19 cellular contexts compared by ENCODE assay signal in genomic region chr21:37593015-37593414, GRCh38.
DNase-seq lines count a peak whose midpoint lies in the region; ATAC-seq lines count a peak whose summit lies in the region.
"Had no signal": no experiment of that assay in that cellular context is flagged by ENCODE, and none has a peak within 500 bp of the region (broad histone marks: within the 10 kb centered on the region; RNA-seq: fewer than 3 reads in every experiment).

No MANE protein-coding gene starts in this region.

- H3K9me3 Mint-ChIP-seq in stimulated activated memory B cell treated with anti-CD40 and anti-IgM and Interleukin-4, amounts not matched to agents 10 μg/mL and 1 μg/mL and 100 μg/mL, for 72 hours: no peaks in the 10 kb centered on the region
- H3K9me3 Mint-ChIP-seq: activated T-helper 2 cell treated with anti-CD3 and anti-CD28 coated beads, Interferon-gamma antibody, Interleukin-2, Interleukin-4, amounts not matched to agents 10 μg/mL and 5 μg/mL and 100 μg/mL, durations not matched to agents 14 hours and 24 hours and 36 hours; stimulated activated effector memory CD8-positive, alpha-beta T cell treated with anti-CD3 and anti-CD28 coated beads, Interleukin-12 subunit alpha, Interleukin-12 subunit beta, amount 100 ng/mL, for 72 hours had no signal

- H3K36me3 Mint-ChIP-seq in stimulated activated memory B cell treated with anti-CD40 and anti-IgM and Interleukin-4, amounts not matched to agents 10 μg/mL and 1 μg/mL and 100 μg/mL, for 72 hours: no peaks in the 10 kb centered on the region
- H3K36me3 Mint-ChIP-seq: stimulated activated effector memory CD8-positive, alpha-beta T cell treated with anti-CD3 and anti-CD28 coated beads, Interleukin-12 subunit alpha, Interleukin-12 subunit beta, amount 100 ng/mL, for 72 hours had no signal

- H3K4me1 ChIP-seq in ES-I3 (ENCODE audit: insufficient read depth, low read length) (peaks cover 13% of the 10 kb centered on the region), HUES64 (ENCODE audit: insufficient read depth, low read length) (peaks cover 29% of the 10 kb centered on the region)

- DNase-seq in dermis microvascular lymphatic vessel endothelial cell (ENCODE audit: low read depth in 2 of 2) (peak; percentile 9 to 51), iPS-NIHi11 (ENCODE audit: low spot score) (peak; percentile 68), COLO668 (lab: John Stamatoyannopoulos, UW; ENCODE audit: unreplicated experiment) (no peak), NCI-H1930 (lab: John Stamatoyannopoulos, UW) (no peak)
- DNase-seq: foreskin fibroblast; naive thymus-derived CD8-positive, alpha-beta T cell; NCI-H1694; NCI-H446; PC-9; trophoblast cell had no signal

- H3K27ac ChIP-seq in HUES64 (ENCODE audit: low read depth, low read length): peak overlapping the region; percentile 96
- H3K27ac ChIP-seq: PC-9, SK-N-MC had no signal

- no peaks in the 10 kb centered on the region for H3K27me3 ChIP-seq in HUES64 (ENCODE audit: insufficient read depth, low read length)

- H3K36me3 ChIP-seq in ES-I3 (ENCODE audit: insufficient read depth, low read length): peaks cover 8% of the 10 kb centered on the region; the same call in 1 of the 2 replicates
- no peaks in the 10 kb centered on the region for H3K36me3 ChIP-seq in HUES64 (ENCODE audit: insufficient read depth, low read length)

- H3K4me3 ChIP-seq in HUES64 (ENCODE audit: low read length): no peak overlapping the region
- H3K4me3 ChIP-seq: lung, PC-9, SK-N-MC had no signal

- no peak overlapping the region for H3K4me3 Mint-ChIP-seq in stimulated activated memory B cell treated with anti-CD40 and anti-IgM and Interleukin-4, amounts not matched to agents 10 μg/mL and 1 μg/mL and 100 μg/mL, for 72 hours
- H3K4me3 Mint-ChIP-seq: naive thymus-derived CD8-positive, alpha-beta T cell; stimulated activated effector memory CD8-positive, alpha-beta T cell treated with anti-CD3 and anti-CD28 coated beads, Interleukin-12 subunit alpha, Interleukin-12 subunit beta, amount 100 ng/mL, for 72 hours had no signal

- H3K9ac ChIP-seq in ES-I3 (ENCODE audit: low read depth, low read length): peak overlapping the region; percentile 75; the same call in 1 of the 2 replicates
- H3K9ac ChIP-seq in HUES64 (ENCODE audit: low read depth, low read length): peak overlapping the region; percentile 49; the same call in 1 of the 2 replicates

- no peak overlapping the region for H3K27ac Mint-ChIP-seq in stimulated activated memory B cell treated with anti-CD40 and anti-IgM and Interleukin-4, amounts not matched to agents 10 μg/mL and 1 μg/mL and 100 μg/mL, for 72 hours
- H3K27ac Mint-ChIP-seq: activated T-helper 2 cell treated with anti-CD3 and anti-CD28 coated beads, Interferon-gamma antibody, Interleukin-2, Interleukin-4, amounts not matched to agents 10 μg/mL and 5 μg/mL and 100 μg/mL, durations not matched to agents 14 hours and 24 hours and 36 hours; naive thymus-derived CD8-positive, alpha-beta T cell; progenitor cell of endocrine pancreas; stimulated activated effector memory CD8-positive, alpha-beta T cell treated with anti-CD3 and anti-CD28 coated beads, Interleukin-12 subunit alpha, Interleukin-12 subunit beta, amount 100 ng/mL, for 72 hours had no signal

- peaks cover 7% of the 10 kb centered on the region for H3K27me3 Mint-ChIP-seq in stimulated activated memory B cell treated with anti-CD40 and anti-IgM and Interleukin-4, amounts not matched to agents 10 μg/mL and 1 μg/mL and 100 μg/mL, for 72 hours

- H3K4me1 Mint-ChIP-seq in stimulated activated memory B cell treated with anti-CD40 and anti-IgM and Interleukin-4, amounts not matched to agents 10 μg/mL and 1 μg/mL and 100 μg/mL, for 72 hours: no peaks in the 10 kb centered on the region
- H3K4me1 Mint-ChIP-seq: stimulated activated effector memory CD8-positive, alpha-beta T cell treated with anti-CD3 and anti-CD28 coated beads, Interleukin-12 subunit alpha, Interleukin-12 subunit beta, amount 100 ng/mL, for 72 hours had no signal

- no peak for ATAC-seq in stimulated activated memory B cell treated with anti-CD40 and anti-IgM and Interleukin-4, amounts not matched to agents 10 μg/mL and 1 μg/mL and 100 μg/mL, for 72 hours
- ATAC-seq in GM21737 (IDR thresholded peaks at IDR 0.05; ENCODE audit: unreplicated experiment): no peak
- ATAC-seq: stimulated activated effector memory CD8-positive, alpha-beta T cell treated with anti-CD3 and anti-CD28 coated beads, Interleukin-12 subunit alpha, Interleukin-12 subunit beta, amount 100 ng/mL, for 72 hours had no signal

- no peaks in the 10 kb centered on the region for H3K9me3 ChIP-seq in ES-I3 (ENCODE audit: control insufficient read depth, insufficient read depth, low read length)
- H3K9me3 ChIP-seq in HUES64 (ENCODE audit: insufficient read depth, low read depth, low read length): no peaks in the 10 kb centered on the region

- 13% methylated on average over 5 of the region's 5 CpGs for WGBS in HUES64

Comparison
In these comparisons a context has a peak if more than half of its experiments do, and no peak if none do; other contexts are left out.
1. DNase-seq: peak in dermis microvascular lymphatic vessel endothelial cell (2 of 2) and iPS-NIHi11 (single experiment); none in COLO668 (single experiment) and NCI-H1930 (0 of 2).